7 cellular contexts compared by ENCODE assay signal in the genomic region with DNA sequence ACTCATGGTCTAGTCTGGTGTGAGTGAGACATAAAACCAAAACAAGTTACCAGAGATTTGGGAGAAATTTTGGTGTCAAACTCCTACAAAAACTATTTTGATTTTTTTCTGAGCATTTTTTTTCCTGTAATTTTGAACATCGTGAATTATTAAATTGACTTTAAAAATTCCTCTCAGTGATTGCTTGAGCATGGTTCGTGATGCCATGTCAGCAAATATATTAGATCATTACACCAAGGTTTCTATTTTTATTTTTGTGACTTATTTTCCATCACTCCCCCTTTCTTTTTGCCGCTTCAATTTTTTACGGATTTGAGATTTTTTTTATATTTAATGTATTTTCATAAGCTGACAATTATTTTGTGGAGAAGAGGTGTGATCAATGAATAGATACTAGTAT.
"Had no signal": no experiment of that assay in that cellular context is flagged by ENCODE, and none has a peak within 500 bp of the region (broad histone marks: within the 10 kb centered on the region; RNA-seq: fewer than 3 reads in every experiment).

No MANE protein-coding gene starts in this region.

- H3K9me3 ChIP-seq: HAP-1 had no signal

- ATAC-seq: GM23338, HCT116 had no signal

- H3K4me2 ChIP-seq: GM23338 had no signal

- H3K4me1 ChIP-seq: HAP-1 had no signal

- H3K36me3 ChIP-seq: HAP-1 had no signal

- H2AFZ ChIP-seq: GM23338 had no signal

- H3K4me3 ChIP-seq: GM23338, HAP-1 had no signal

- H3K27ac ChIP-seq: HL-60 had no signal

- DNase-seq: H7, HFFc6, KG1 had no signal
